ENCODE assay signal across 33 cellular contexts in the genomic region with DNA sequence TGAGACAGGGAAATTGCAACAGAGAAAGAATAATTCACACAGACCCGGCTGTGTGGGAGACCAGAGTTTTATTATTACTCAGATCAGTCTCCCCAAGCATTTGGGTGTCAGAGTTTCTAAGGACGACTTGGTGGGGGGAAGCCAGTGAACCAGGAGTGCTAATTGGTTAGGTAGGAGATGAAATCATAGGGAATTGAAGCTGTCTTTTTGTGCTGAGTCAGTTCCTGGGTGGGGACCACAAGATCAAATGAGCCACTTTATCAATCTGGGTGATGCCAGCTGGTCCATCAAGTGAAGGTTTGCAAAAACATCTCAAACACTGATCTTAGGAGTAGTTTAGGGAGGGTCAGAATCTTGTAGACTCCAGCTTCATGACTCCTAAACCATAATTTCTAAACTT.
"Had no signal": no experiment of that assay in that cellular context is flagged by ENCODE, and none has a peak within 500 bp of the region (broad histone marks: within the 10 kb centered on the region; RNA-seq: fewer than 3 reads in every experiment).

No MANE protein-coding gene starts in this region.

- H3K4me3 Mint-ChIP-seq: activated CD4-positive, alpha-beta T cell treated with anti-CD3 and anti-CD28 coated beads, Interleukin-2, amount 10 ng/mL, durations not matched to agents 24 days and 14 days; activated CD8-positive, alpha-beta T cell treated with anti-CD3 and anti-CD28 coated beads for 36 hours; activated naive CD8-positive, alpha-beta T cell treated with anti-CD3 and anti-CD28 coated beads for 36 hours; activated T-cell treated with anti-CD3 and anti-CD28 coated beads, Interleukin-2, amount 50 U/mL, for 72 hours; activated T-helper 17 cell treated with anti-CD3 and anti-CD28 coated beads, Interleukin-2, amount 50 U/mL, for 72 hours; central memory CD8-positive, alpha-beta T cell; T-cell; T-helper 17 cell had no signal

- H3K27ac ChIP-seq: cardiac muscle cell, PC-9, RWPE1, WERI-Rb-1 had no signal

- H3K27me3 Mint-ChIP-seq: activated CD4-positive, alpha-beta T cell treated with anti-CD3 and anti-CD28 coated beads, Interleukin-2, amount 10 ng/mL, durations not matched to agents 24 days and 14 days; activated CD8-positive, alpha-beta T cell treated with anti-CD3 and anti-CD28 coated beads for 36 hours; activated naive CD8-positive, alpha-beta T cell treated with anti-CD3 and anti-CD28 coated beads for 36 hours; activated T-helper 17 cell treated with anti-CD3 and anti-CD28 coated beads, Interleukin-2, amount 50 U/mL, for 72 hours; central memory CD8-positive, alpha-beta T cell; T-cell; T-helper 17 cell had no signal

- H3K36me3 Mint-ChIP-seq: activated naive CD8-positive, alpha-beta T cell treated with anti-CD3 and anti-CD28 coated beads for 36 hours; T-cell had no signal

- H3K27me3 ChIP-seq: cardiac muscle cell had no signal

- H3K27ac Mint-ChIP-seq: activated CD4-positive, alpha-beta T cell treated with anti-CD3 and anti-CD28 coated beads, Interleukin-2, amount 10 ng/mL, durations not matched to agents 24 days and 14 days; activated CD8-positive, alpha-beta T cell treated with anti-CD3 and anti-CD28 coated beads for 36 hours; activated naive CD8-positive, alpha-beta T cell treated with anti-CD3 and anti-CD28 coated beads for 36 hours; activated T-cell treated with anti-CD3 and anti-CD28 coated beads, Interleukin-2, amount 50 U/mL, for 72 hours; activated T-helper 17 cell treated with anti-CD3 and anti-CD28 coated beads, Interleukin-2, amount 50 U/mL, for 72 hours; T-cell; T-helper 17 cell had no signal

- ATAC-seq: activated CD8-positive, alpha-beta T cell treated with anti-CD3 and anti-CD28 coated beads for 36 hours; activated T-cell treated with anti-CD3 and anti-CD28 coated beads, Interleukin-2, amount 50 U/mL, for 72 hours; activated T-helper 17 cell treated with anti-CD3 and anti-CD28 coated beads, Interleukin-2, amount 50 U/mL, for 72 hours; Right ventricle myocardium inferior; SK-N-SH treated with all-trans-retinoic acid at 6 μM for 48 hours; T-cell; T-helper 17 cell had no signal

- H3K36me3 ChIP-seq: cardiac muscle cell, WERI-Rb-1 had no signal

- H3K4me3 ChIP-seq: cardiac muscle cell, PC-9 had no signal

- DNase-seq: activated CD4-positive, alpha-beta T cell treated with anti-CD3 and anti-CD28 coated beads, Interleukin-2, amount 10 ng/mL, durations not matched to agents 24 days and 14 days; activated CD4-positive, alpha-beta T cell treated with anti-CD3 and anti-CD28 coated beads, Interleukin-2, amount 50 U/mL, for 4 hours; activated CD8-positive, alpha-beta T cell treated with anti-CD3 and anti-CD28 coated beads for 36 hours; activated effector memory CD4-positive, alpha-beta T cell treated with anti-CD3 and anti-CD28 coated beads, Interleukin-2, amount 50 U/mL, for 16 hours; activated naive CD4-positive, alpha-beta T cell; activated naive CD4-positive, alpha-beta T cell treated with anti-CD3 and anti-CD28 coated beads, Interleukin-2, amount 50 U/mL, for 16 hours; activated naive CD8-positive, alpha-beta T cell treated with anti-CD3 and anti-CD28 coated beads for 36 hours; activated T-cell treated with anti-CD3 and anti-CD28 coated beads, Interleukin-2, amount 50 U/mL, for 1 hour; activated T-cell treated with anti-CD3 and anti-CD28 coated beads, Interleukin-2, amount 50 U/mL, for 72 hours; amniotic stem cell; aorta; NCI-H1092 treated with DMSO at 0.1 percent for 48 hours; NCI-H1417; NCI-H146; NCI-H187; NCI-H2029 treated with DMSO at 0.1 percent for 48 hours; NCI-H2107; NCI-H2171; NCI-H510A; NCI-H526; NCI-H748 treated with DMSO at 0.1 percent for 48 hours; NK-92 treated with Interleukin-12 subunit alpha and Interleukin-12 subunit beta, amount 100 ng/mL, for 24 hours; PC-9; SIG-M5; T-cell; T-helper 17 cell; WERI-Rb-1 had no signal

- H3K4me1 Mint-ChIP-seq: activated CD4-positive, alpha-beta T cell treated with anti-CD3 and anti-CD28 coated beads, Interleukin-2, amount 10 ng/mL, durations not matched to agents 24 days and 14 days; activated naive CD8-positive, alpha-beta T cell treated with anti-CD3 and anti-CD28 coated beads for 36 hours; activated T-helper 17 cell treated with anti-CD3 and anti-CD28 coated beads, Interleukin-2, amount 50 U/mL, for 72 hours; central memory CD8-positive, alpha-beta T cell; T-cell; T-helper 17 cell had no signal
